ENCODE assay signal across 1 cellular context in genomic region chr16:10031473-10031872, GRCh38.
TF ChIP-seq lines count a peak whose summit lies in the region.

No MANE protein-coding gene starts in this region.

TF ChIP-seq in H1, 55 proteins besides CTCF, POLR2A, EP300 and RAD21:
- TF ChIP-seq PHF8 (conservative IDR thresholded peaks at IDR 0.05; ENCODE audit: low read depth, low read length): no peak
- peak; percentile 37 for TF ChIP-seq MAX (IDR thresholded peaks at IDR 0.05)
TF ChIP-seq in H1: peak in this region for 1.
